ENCODE assay signal across 9 cellular contexts in the genomic region with DNA sequence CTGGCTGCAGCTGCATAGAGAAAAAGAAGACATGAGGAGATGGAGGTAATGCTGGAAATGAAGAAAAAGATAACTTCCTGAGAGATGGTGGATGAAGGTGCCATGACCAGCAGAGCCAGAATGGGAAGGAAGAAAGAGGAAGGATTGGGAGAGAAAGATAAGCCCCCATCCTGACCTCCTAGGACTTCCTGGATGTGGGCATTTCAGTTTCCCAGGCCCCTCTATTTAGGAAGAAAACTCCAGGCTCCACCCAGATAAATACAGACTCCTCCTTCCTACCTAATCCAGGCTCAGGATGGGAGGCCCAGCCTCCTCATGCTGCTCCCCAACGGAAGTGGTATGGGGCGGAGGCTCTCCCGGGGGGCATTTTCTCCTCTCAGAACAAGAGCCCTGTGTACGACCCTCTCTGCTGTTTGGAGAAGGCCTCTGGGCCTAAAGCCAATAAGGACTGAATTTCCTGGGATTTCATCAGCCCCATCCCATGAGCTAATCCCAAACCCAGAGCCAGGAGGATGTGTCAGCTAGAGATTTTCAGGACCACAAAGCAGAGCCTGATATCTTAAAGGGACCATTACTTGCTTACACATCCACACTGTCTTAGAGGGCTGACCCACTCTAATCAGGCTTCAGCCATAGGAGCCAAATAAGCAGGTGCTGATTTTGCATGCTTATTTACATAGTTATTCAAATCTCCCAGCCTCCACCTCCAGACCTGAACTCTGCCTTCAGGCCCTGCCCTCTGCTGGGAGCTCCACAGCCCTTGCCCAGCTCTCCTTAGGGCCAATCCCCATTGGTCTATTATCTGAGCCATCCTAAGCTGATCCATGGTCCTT. TPM values are rescaled to one million over a fixed set of nuclear protein-coding genes. Genes with fewer than 3 reads are reported as not detected.
DNase-seq lines count a peak whose midpoint lies in the region.
"Had no signal": no experiment of that assay in that cellular context is flagged by ENCODE, and none has a peak within 500 bp of the region (broad histone marks: within the 10 kb centered on the region; RNA-seq: fewer than 3 reads in every experiment).

No MANE protein-coding gene starts in this region.

- H3K36me3 ChIP-seq in adipocyte (ENCODE audit: control insufficient read depth, insufficient read depth, low read length, severe bottlenecking) (no peaks in the 10 kb centered on the region), iPS-15b (ENCODE audit: control insufficient read depth, insufficient read depth, low read length) (no peaks in the 10 kb centered on the region)

- peak; percentile 72 for DNase-seq in DMS 273 (lab: John Stamatoyannopoulos, UW; ENCODE audit: unreplicated experiment)
- no peak for DNase-seq in DMS 273 treated with DMSO at 0.1 percent for 48 hours (lab: John Stamatoyannopoulos, UW)
- DNase-seq in NCI-H1105 treated with DMSO at 0.1 percent for 48 hours (lab: John Stamatoyannopoulos, UW), result peak; percentile 22
- peak; percentile 98 for DNase-seq in adipocyte (ENCODE audit: low read depth)
- DNase-seq in stromal cell of bone marrow (ENCODE audit: low read depth), result peak; percentile 95
- no peak for DNase-seq in activated CD4-positive, alpha-beta memory T cell treated with anti-CD3 and anti-CD28 coated beads, Interleukin-2, amount 10 ng/mL, durations not matched to agents 7 days and 5 days
- DNase-seq in activated CD4-positive, alpha-beta T cell treated with anti-CD3 and anti-CD28 coated beads, Interleukin-2, amount 50 U/mL, for 4 hours, result no peak

- CTCF ChIA-PET in activated CD4-positive, alpha-beta memory T cell treated with anti-CD3 and anti-CD28 coated beads, Interleukin-2, amount 10 ng/mL, durations not matched to agents 7 days and 5 days (lab: Charles Lee), result interaction anchor here (0.5 to 2.6 kb wide), 6 partner anchors 9 to 50 kb away, joined by 3 to 11 read pairs (median 3); a partner anchor contains a TSS

- H3K9ac ChIP-seq in adipocyte (ENCODE audit: low read length) (peak overlapping the region; percentile 97), iPS-15b (ENCODE audit: low read depth, low read length) (no peak overlapping the region)

- H3K4me1 ChIP-seq in adipocyte (ENCODE audit: control insufficient read depth, insufficient read depth, low read length), result peaks cover 56% of the 10 kb centered on the region
- H3K4me1 ChIP-seq in iPS-15b (ENCODE audit: control insufficient read depth, insufficient read depth, low read length), result peaks cover 33% of the 10 kb centered on the region

- peak overlapping the region; percentile 88 for H3K4me3 ChIP-seq in adipocyte (ENCODE audit: low read length)
- H3K4me3 ChIP-seq in iPS-15b (ENCODE audit: low read depth, low read length), result peak overlapping the region; percentile 28

- peaks cover 38% of the 10 kb centered on the region for H3K4me1 Mint-ChIP-seq in activated CD4-positive, alpha-beta memory T cell treated with anti-CD3 and anti-CD28 coated beads, Interleukin-2, amount 10 ng/mL, durations not matched to agents 7 days and 5 days

- H3K27ac Mint-ChIP-seq in activated CD4-positive, alpha-beta memory T cell treated with anti-CD3 and anti-CD28 coated beads, Interleukin-2, amount 10 ng/mL, durations not matched to agents 7 days and 5 days, result no peak overlapping the region

- no peak overlapping the region for H3K4me3 Mint-ChIP-seq in activated CD4-positive, alpha-beta memory T cell treated with anti-CD3 and anti-CD28 coated beads, Interleukin-2, amount 10 ng/mL, durations not matched to agents 7 days and 5 days

- H3K27me3 ChIP-seq in adipocyte (replicated peaks; ENCODE audit: control insufficient read depth, insufficient read depth, low read length), result no peaks in the 10 kb centered on the region
- H3K27me3 ChIP-seq in iPS-15b (ENCODE audit: control insufficient read depth, insufficient read depth, low read length), result no peaks in the 10 kb centered on the region

- H3K27me3 Mint-ChIP-seq in activated CD4-positive, alpha-beta memory T cell treated with anti-CD3 and anti-CD28 coated beads, Interleukin-2, amount 10 ng/mL, durations not matched to agents 7 days and 5 days, result no peaks in the 10 kb centered on the region

- H3K36me3 Mint-ChIP-seq in activated CD4-positive, alpha-beta memory T cell treated with anti-CD3 and anti-CD28 coated beads, Interleukin-2, amount 10 ng/mL, durations not matched to agents 7 days and 5 days (ENCODE audit: low read depth), result peaks cover 27% of the 10 kb centered on the region

- no peaks in the 10 kb centered on the region for H3K9me3 Mint-ChIP-seq in activated CD4-positive, alpha-beta memory T cell treated with anti-CD3 and anti-CD28 coated beads, Interleukin-2, amount 10 ng/mL, durations not matched to agents 7 days and 5 days

- POLR2A ChIA-PET in activated CD4-positive, alpha-beta memory T cell treated with anti-CD3 and anti-CD28 coated beads, Interleukin-2, amount 10 ng/mL, durations not matched to agents 7 days and 5 days (lab: Charles Lee), result interaction anchor here (0.9 to 2.5 kb wide), 5 partner anchors 32 to 51 kb away, joined by 3 to 7 read pairs (median 6); no protein-coding TSS in a partner anchor

- H3K9me3 ChIP-seq in adipocyte (ENCODE audit: control insufficient read depth, low read length) (no peaks in the 10 kb centered on the region), iPS-15b (ENCODE audit: control insufficient read depth, insufficient read depth, low read length) (no peaks in the 10 kb centered on the region)

RNA-seq across cellular contexts. Expression of a gene that starts 5.1 kb away (rescaled TPM):
- 100 to 1,000 TPM; 159 to 164 TPM for total RNA-seq in activated CD4-positive, alpha-beta memory T cell treated with anti-CD3 and anti-CD28 coated beads, Interleukin-2, amount 10 ng/mL, durations not matched to agents 7 days and 5 days

RNA-seq across cellular contexts. Expression of a gene that starts 37.3 kb away (rescaled TPM):
- 100 to 1,000 TPM; 262 to 268 TPM for total RNA-seq in activated CD4-positive, alpha-beta memory T cell treated with anti-CD3 and anti-CD28 coated beads, Interleukin-2, amount 10 ng/mL, durations not matched to agents 7 days and 5 days

RNA-seq across cellular contexts. Expression of a gene that starts 42.0 kb away (rescaled TPM):
- total RNA-seq in activated CD4-positive, alpha-beta memory T cell treated with anti-CD3 and anti-CD28 coated beads, Interleukin-2, amount 10 ng/mL, durations not matched to agents 7 days and 5 days, result not detected
- total RNA-seq: dermis microvascular lymphatic vessel endothelial cell had no signal

RNA-seq across cellular contexts. Expression of a gene that starts 49.2 kb away (rescaled TPM):
- total RNA-seq in activated CD4-positive, alpha-beta memory T cell treated with anti-CD3 and anti-CD28 coated beads, Interleukin-2, amount 10 ng/mL, durations not matched to agents 7 days and 5 days, result 10 to 100 TPM; 63.8 to 71.4 TPM

Comparison
In these comparisons a context has a peak if more than half of its experiments do, and no peak if none do; other contexts are left out.
1. DNase-seq: peak in DMS 273 (single experiment), NCI-H1105 treated with DMSO at 0.1 percent for 48 hours (single experiment), adipocyte (single experiment) and stromal cell of bone marrow (single experiment); none in DMS 273 treated with DMSO at 0.1 percent for 48 hours (single experiment), activated CD4-positive, alpha-beta memory T cell treated with anti-CD3 and anti-CD28 coated beads, Interleukin-2, amount 10 ng/mL, durations not matched to agents 7 days and 5 days (single experiment) and activated CD4-positive, alpha-beta T cell treated with anti-CD3 and anti-CD28 coated beads, Interleukin-2, amount 50 U/mL, for 4 hours (0 of 2).